In genomic region chr3:44444896-44445691, GRCh38 we compare ENCODE assay signal across 15 cellular contexts. TPM values are rescaled to one million over a fixed set of nuclear protein-coding genes. Genes with fewer than 3 reads are reported as not detected.
DNase-seq lines count a peak whose midpoint lies in the region; ATAC-seq and TF ChIP-seq lines count a peak whose summit lies in the region.
"Had no signal": no experiment of that assay in that cellular context is flagged by ENCODE, and none has a peak within 500 bp of the region (broad histone marks: within the 10 kb centered on the region; RNA-seq: fewer than 3 reads in every experiment).

No MANE protein-coding gene starts in this region.

- peaks cover 14 to 18% of the 10 kb centered on the region in 2 experiments for H3K9me3 ChIP-seq in CD4-positive, CD25-positive, alpha-beta regulatory T cell (ENCODE audit: control insufficient read depth in 2 of 2, low read length in 2 of 2)
- no peaks in the 10 kb centered on the region for H3K9me3 ChIP-seq in CD4-positive, alpha-beta T cell (ENCODE audit: control insufficient read depth, low read length)
- H3K9me3 ChIP-seq in gastroesophageal sphincter (no peaks in the 10 kb centered on the region), trophoblast cell (ENCODE audit: insufficient read depth, low read depth, low read length) (no peaks in the 10 kb centered on the region)

- peaks cover 0 to 21% (median 4%) of the 10 kb centered on the region in 7 donors for H3K9me3 Mint-ChIP-seq in CD4-positive, CD25-positive, alpha-beta regulatory T cell
- peaks cover 3% of the 10 kb centered on the region for H3K9me3 Mint-ChIP-seq in CD4-positive, alpha-beta T cell
- H3K9me3 Mint-ChIP-seq in activated T-helper 2 cell treated with anti-CD3 and anti-CD28 coated beads, Interferon-gamma antibody, Interleukin-2, Interleukin-4, amounts not matched to agents 10 μg/mL and 5 μg/mL and 100 μg/mL, durations not matched to agents 14 hours and 24 hours and 36 hours, result peaks cover 37% of the 10 kb centered on the region
- no peaks in the 10 kb centered on the region for H3K9me3 Mint-ChIP-seq in immature natural killer cell
- peaks cover 29% of the 10 kb centered on the region for H3K9me3 Mint-ChIP-seq in mesothelial cell of epicardium

- H3K14ac ChIP-seq in trophoblast cell (ENCODE audit: low read length), result no peak overlapping the region

- no peak overlapping the region for H3K4me3 ChIP-seq in CD4-positive, CD25-positive, alpha-beta regulatory T cell (ENCODE audit: low read depth, low read length)
- no peak overlapping the region for H3K4me3 ChIP-seq in gastroesophageal sphincter
- H3K4me3 ChIP-seq in trophoblast cell (ENCODE audit: low read depth, low read length), result no peak overlapping the region
- H3K4me3 ChIP-seq: K562 had no signal

- peaks cover 11 to 24% (median 13%) of the 10 kb centered on the region in 4 donors for H3K4me1 Mint-ChIP-seq in CD4-positive, CD25-positive, alpha-beta regulatory T cell
- H3K4me1 Mint-ChIP-seq in CD4-positive, alpha-beta T cell (ENCODE audit: low read depth), result peaks cover 30% of the 10 kb centered on the region
- peaks cover 35% of the 10 kb centered on the region for H3K4me1 Mint-ChIP-seq in activated T-helper 2 cell treated with anti-CD3 and anti-CD28 coated beads, Interferon-gamma antibody, Interleukin-2, Interleukin-4, amounts not matched to agents 10 μg/mL and 5 μg/mL and 100 μg/mL, durations not matched to agents 14 hours and 24 hours and 36 hours (ENCODE audit: low read depth)
- H3K4me1 Mint-ChIP-seq in immature natural killer cell, result peaks cover 23 to 27% of the 10 kb centered on the region in 2 donors
- H3K4me1 Mint-ChIP-seq in mesothelial cell of epicardium, result peaks cover 7% of the 10 kb centered on the region

- H3K4me3 Mint-ChIP-seq in CD4-positive, CD25-positive, alpha-beta regulatory T cell, result no peak overlapping the region
- no peak overlapping the region for H3K4me3 Mint-ChIP-seq in CD4-positive, alpha-beta T cell
- H3K4me3 Mint-ChIP-seq in activated T-helper 2 cell treated with anti-CD3 and anti-CD28 coated beads, Interferon-gamma antibody, Interleukin-2, Interleukin-4, amounts not matched to agents 10 μg/mL and 5 μg/mL and 100 μg/mL, durations not matched to agents 14 hours and 24 hours and 36 hours (ENCODE audit: low read depth), result no peak overlapping the region
- H3K4me3 Mint-ChIP-seq in immature natural killer cell, result no peak overlapping the region
- no peak overlapping the region for H3K4me3 Mint-ChIP-seq in mesothelial cell of epicardium

- H2AK5ac ChIP-seq in trophoblast cell (ENCODE audit: low read length), result no peak overlapping the region

- no peaks in the 10 kb centered on the region for H3K79me1 ChIP-seq in trophoblast cell (ENCODE audit: low read length)

- no peak overlapping the region for H3K18ac ChIP-seq in trophoblast cell (ENCODE audit: low read length)

- no peaks in the 10 kb centered on the region for H3K79me2 ChIP-seq in trophoblast cell (ENCODE audit: control insufficient read depth, insufficient read depth, low read length, poor library complexity)

- no peak overlapping the region for H3K9ac ChIP-seq in trophoblast cell (ENCODE audit: low read length)

- CTCF ChIA-PET in CD4-positive, alpha-beta T cell (lab: Charles Lee), result no interaction called here

- no peaks in the 10 kb centered on the region for H3K27me3 ChIP-seq in CD4-positive, CD25-positive, alpha-beta regulatory T cell (ENCODE audit: control insufficient read depth, insufficient read depth, low read length)
- H3K27me3 ChIP-seq in CD4-positive, alpha-beta T cell (ENCODE audit: control insufficient read depth, insufficient read depth, low read length), result no peaks in the 10 kb centered on the region
- H3K27me3 ChIP-seq in gastroesophageal sphincter (no peaks in the 10 kb centered on the region), trophoblast cell (ENCODE audit: insufficient read depth, low read length) (no peaks in the 10 kb centered on the region)

- peak overlapping the region in 2 of 3 donors; percentile 4 to 50 for H3K27ac Mint-ChIP-seq in CD4-positive, CD25-positive, alpha-beta regulatory T cell
- peak overlapping the region; percentile 10 for H3K27ac Mint-ChIP-seq in CD4-positive, alpha-beta T cell
- peak overlapping the region; percentile 11 for H3K27ac Mint-ChIP-seq in activated T-helper 2 cell treated with anti-CD3 and anti-CD28 coated beads, Interferon-gamma antibody, Interleukin-2, Interleukin-4, amounts not matched to agents 10 μg/mL and 5 μg/mL and 100 μg/mL, durations not matched to agents 14 hours and 24 hours and 36 hours
- H3K27ac Mint-ChIP-seq in immature natural killer cell (peak overlapping the region; percentile 31 to 83 (median 66)), mesothelial cell of epicardium (no peak overlapping the region)

- no peak overlapping the region for H4K8ac ChIP-seq in trophoblast cell (ENCODE audit: low read depth, low read length)

- H3K4me1 ChIP-seq in CD4-positive, CD25-positive, alpha-beta regulatory T cell (ENCODE audit: control insufficient read depth, insufficient read depth, low read length, poor library complexity, severe bottlenecking), result peaks cover 6% of the 10 kb centered on the region
- H3K4me1 ChIP-seq in gastroesophageal sphincter (peaks cover 0 to 12% (median 1%) of the 10 kb centered on the region in 3 donors), trophoblast cell (ENCODE audit: control insufficient read depth in 1 of 2, insufficient read depth in 2 of 2, low read length in 2 of 2) (no peaks in the 10 kb centered on the region)

- TF ChIP-seq EP300 in gastroesophageal sphincter (IDR thresholded peaks at IDR 0.05), result no peak

- no peak overlapping the region for H3K23ac ChIP-seq in trophoblast cell (ENCODE audit: low read length)

- no peak overlapping the region for H2BK12ac ChIP-seq in trophoblast cell (ENCODE audit: low read length)

- WGBS in gastroesophageal sphincter (ENCODE audit: low coverage in 1 of 2), 2 donors, result 88 to 94% methylated on average over 5 to 7 of the region's 7 CpGs
- WGBS in trophoblast cell (ENCODE audit: extremely low coverage, insufficient coverage, insufficient read length), result no CpG with 5 or more reads among the region's 7 CpGs

- no peak overlapping the region for H2BK5ac ChIP-seq in trophoblast cell (ENCODE audit: low read depth, low read length, poor library complexity)

- H3K36me3 ChIP-seq in CD4-positive, CD25-positive, alpha-beta regulatory T cell (ENCODE audit: control insufficient read depth, insufficient read depth, low read length), result peaks cover 46% of the 10 kb centered on the region
- H3K36me3 ChIP-seq in gastroesophageal sphincter (peaks cover 2 to 83% of the 10 kb centered on the region in 2 donors), trophoblast cell (ENCODE audit: control insufficient read depth in 1 of 2, insufficient read depth in 2 of 2, low read length in 2 of 2) (peaks cover 39 to 56% of the 10 kb centered on the region in 2 experiments)

- no peaks in the 10 kb centered on the region for H3K27me3 Mint-ChIP-seq in CD4-positive, CD25-positive, alpha-beta regulatory T cell
- no peaks in the 10 kb centered on the region for H3K27me3 Mint-ChIP-seq in CD4-positive, alpha-beta T cell
- H3K27me3 Mint-ChIP-seq in activated T-helper 2 cell treated with anti-CD3 and anti-CD28 coated beads, Interferon-gamma antibody, Interleukin-2, Interleukin-4, amounts not matched to agents 10 μg/mL and 5 μg/mL and 100 μg/mL, durations not matched to agents 14 hours and 24 hours and 36 hours (ENCODE audit: low read depth), result no peaks in the 10 kb centered on the region
- peaks cover 0 to 6% (median 3%) of the 10 kb centered on the region in 3 donors for H3K27me3 Mint-ChIP-seq in immature natural killer cell (ENCODE audit: low read depth in 3 of 3)
- H3K27me3 Mint-ChIP-seq in mesothelial cell of epicardium (ENCODE audit: low read depth), result no peaks in the 10 kb centered on the region

- POLR2A ChIA-PET in CD4-positive, alpha-beta T cell (lab: Charles Lee), result no interaction called here

- no peak for ATAC-seq in CD4-positive, CD25-positive, alpha-beta regulatory T cell (ENCODE audit: low read depth in 2 of 2)
- ATAC-seq in CD4-positive, alpha-beta T cell (ENCODE audit: poor library complexity), result no peak
- ATAC-seq in gastroesophageal sphincter, result no peak
- ATAC-seq: K562 had no signal

- no peak for TF ChIP-seq CTCF in CD4-positive, alpha-beta T cell (IDR thresholded peaks at IDR 0.05)
- TF ChIP-seq CTCF in mesothelial cell of epicardium (IDR thresholded peaks at IDR 0.05; ENCODE audit: unreplicated experiment), result no peak
- no peak for TF ChIP-seq CTCF in gastroesophageal sphincter (IDR thresholded peaks at IDR 0.05)

- TF ChIP-seq POLR2A in gastroesophageal sphincter (IDR thresholded peaks at IDR 0.05), result no peak

- H3K4ac ChIP-seq in trophoblast cell (ENCODE audit: low read depth, low read length), result no peak overlapping the region

- peaks cover 64% of the 10 kb centered on the region for H3K36me3 Mint-ChIP-seq in CD4-positive, CD25-positive, alpha-beta regulatory T cell
- peaks cover 65% of the 10 kb centered on the region for H3K36me3 Mint-ChIP-seq in CD4-positive, alpha-beta T cell (ENCODE audit: low read depth)
- peaks cover 87% of the 10 kb centered on the region for H3K36me3 Mint-ChIP-seq in activated T-helper 2 cell treated with anti-CD3 and anti-CD28 coated beads, Interferon-gamma antibody, Interleukin-2, Interleukin-4, amounts not matched to agents 10 μg/mL and 5 μg/mL and 100 μg/mL, durations not matched to agents 14 hours and 24 hours and 36 hours (ENCODE audit: low read depth)
- H3K36me3 Mint-ChIP-seq in immature natural killer cell (peaks cover 31 to 52% (median 52%) of the 10 kb centered on the region in 3 donors), mesothelial cell of epicardium (peaks cover 63% of the 10 kb centered on the region)

- intact Hi-C loops in CD4-positive, alpha-beta T cell (cut with DNase I, micrococcal nuclease), result loop anchor here in 1 of 2 experiments (5.0 kb wide), 1 partner anchor 32 kb away; the partner anchor contains the start of gene ZNF445
- intact Hi-C loops in activated T-helper 2 cell treated with anti-CD3 and anti-CD28 coated beads, Interferon-gamma antibody, Interleukin-2, Interleukin-4, amounts not matched to agents 10 μg/mL and 5 μg/mL and 100 μg/mL, durations not matched to agents 14 hours and 24 hours and 36 hours (cut with micrococcal nuclease), result no loop called here

- no peak for DNase-seq in CD4-positive, CD25-positive, alpha-beta regulatory T cell
- no peak for DNase-seq in CD4-positive, alpha-beta T cell
- no peak for DNase-seq in activated T-helper 2 cell treated with anti-CD3 and anti-CD28 coated beads, Interferon-gamma antibody, Interleukin-2, Interleukin-4, amounts not matched to agents 10 μg/mL and 5 μg/mL and 100 μg/mL, durations not matched to agents 14 hours and 24 hours and 36 hours (ENCODE audit: low spot score)
- DNase-seq in immature natural killer cell, result no peak
- DNase-seq in mesothelial cell of epicardium (ENCODE audit: low spot score in 2 of 2, unreplicated experiment in 2 of 2), result no peak
- DNase-seq in trophoblast cell, result no peak
- DNase-seq: DND-41, GOT3, NCI-H1417 treated with DMSO at 0.1 percent for 48 hours, NCI-H2029, NCI-H2171 treated with DMSO at 0.1 percent for 48 hours, NCI-H446 treated with DMSO at 0.1 percent for 48 hours, OCI-M1 had no signal

- H4K12ac ChIP-seq in trophoblast cell (ENCODE audit: low read depth, low read length), result no peak overlapping the region

- H2AFZ ChIP-seq in trophoblast cell (ENCODE audit: insufficient read depth, low read length, poor library complexity), result no peak overlapping the region

- no peak overlapping the region for H4K91ac ChIP-seq in trophoblast cell (ENCODE audit: low read depth, low read length)

- H3K27ac ChIP-seq in CD4-positive, CD25-positive, alpha-beta regulatory T cell (ENCODE audit: insufficient read depth, low read length, poor library complexity, severe bottlenecking), result no peak overlapping the region
- no peak overlapping the region for H3K27ac ChIP-seq in CD4-positive, alpha-beta T cell (ENCODE audit: low read depth, low read length)
- H3K27ac ChIP-seq in gastroesophageal sphincter (no peak overlapping the region), trophoblast cell (ENCODE audit: low read depth, low read length) (no peak overlapping the region)

- H3K4me2 ChIP-seq in trophoblast cell (ENCODE audit: low read length), result no peak overlapping the region

- H2BK120ac ChIP-seq in trophoblast cell (ENCODE audit: insufficient read depth, low read length, poor library complexity), result no peak overlapping the region

RNA-seq across cellular contexts. Expression of gene ZNF445, which starts 32.4 kb away (rescaled TPM):
- total RNA-seq in CD4-positive, CD25-positive, alpha-beta regulatory T cell, result 14.5 TPM
- 1 to 10 TPM in 3 of 4 donors, under 1 TPM in 1; 0.79 to 3.9 (median 3.3) TPM for polyA plus RNA-seq in CD4-positive, CD25-positive, alpha-beta regulatory T cell
- 1 to 10 TPM; 6.1 to 6.6 TPM for total RNA-seq in CD4-positive, alpha-beta T cell
- 22.6 and 24.0 TPM in 2 replicates for total RNA-seq in activated T-helper 2 cell treated with anti-CD3 and anti-CD28 coated beads, Interferon-gamma antibody, Interleukin-2, Interleukin-4, amounts not matched to agents 10 μg/mL and 5 μg/mL and 100 μg/mL, durations not matched to agents 14 hours and 24 hours and 36 hours
- 1 to 10 TPM in 2 of 3 donors, under 1 TPM in 1; 0.11 to 4.0 (median 2.0) TPM for polyA plus RNA-seq in immature natural killer cell
- total RNA-seq in mesothelial cell of epicardium, result 51.7 to 54.1 TPM (median 52.6 TPM) in 3 replicates
- total RNA-seq in gastroesophageal sphincter, result 10 to 100 TPM in 3 of 4 donors, 1 to 10 TPM in 1; 8.9 to 15.2 (median 12.6) TPM
- 7.0 and 7.3 TPM in 2 replicates for polyA plus RNA-seq in trophoblast cell (2013)
